ENCODE assay signal across 8 cellular contexts in genomic region chr6:81753709-81754678, GRCh38. TPM values are rescaled to one million over a fixed set of nuclear protein-coding genes. Genes with fewer than 3 reads are reported as not detected.
DNase-seq lines count a peak whose midpoint lies in the region; ATAC-seq and TF ChIP-seq lines count a peak whose summit lies in the region.

No MANE protein-coding gene starts in this region.

- no peak for TF ChIP-seq POLR2A in GM18505 (IDR thresholded peaks at IDR 0.05; ENCODE audit: borderline replicate concordance, extremely low read depth, insufficient read depth, insufficient read length)

- 23% methylated on average over 46 of the region's 46 CpGs for WGBS in liver

- ATAC-seq in GM18505 (IDR thresholded peaks at IDR 0.05; ENCODE audit: unreplicated experiment) (peak; percentile 38), HG02885 (IDR thresholded peaks at IDR 0.05; ENCODE audit: poor library complexity, unreplicated experiment) (peak; percentile 44)

- peaks cover 0 to under 1% (median 0%) of the 10 kb centered on the region in 4 donors for H3K36me3 ChIP-seq in liver (ENCODE audit: control insufficient read depth in 4 of 4, insufficient read depth in 3 of 4, low read depth in 1 of 4, low read length in 3 of 4)

- peak; percentile 84 for DNase-seq in NCI-H345 (lab: John Stamatoyannopoulos, UW)
- peak; percentile 86 for DNase-seq in activated CD4-positive, alpha-beta T cell treated with anti-CD3 and anti-CD28 coated beads, Interleukin-2, amount 50 U/mL, for 1 hour
- DNase-seq in coronary artery (ENCODE audit: low spot score), result peak; percentile 91
- DNase-seq in stimulated activated CD4-positive, alpha-beta T cell treated with anti-CD3 and anti-CD28 coated beads, Interleukin-4, amount 100 ng/mL, for 1 hour, result peak; percentile 90
- DNase-seq in kidney glomerular epithelial cell (lab: John Stamatoyannopoulos, UW), result no peak

- peak overlapping the region; percentile 97 for H3K9ac ChIP-seq in liver (ENCODE audit: low read depth in 1 of 2, low read length in 2 of 2)

- H3K27me3 ChIP-seq in liver (ENCODE audit: control insufficient read depth in 4 of 4, insufficient read depth in 4 of 4, low read length in 3 of 4), result no peaks in the 10 kb centered on the region

- H3K9me3 ChIP-seq in liver (ENCODE audit: control insufficient read depth in 4 of 4, low read length in 3 of 4), result no peaks in the 10 kb centered on the region

- H3K27ac ChIP-seq in coronary artery, result peak overlapping the region; percentile 94 to 98
- peak overlapping the region; percentile 99 to 100 for H3K27ac ChIP-seq in liver (ENCODE audit: low read depth in 1 of 2, low read length in 2 of 2)

- H3K4me1 ChIP-seq in liver (ENCODE audit: control insufficient read depth in 4 of 4, insufficient read depth in 4 of 4, low read length in 3 of 4), result peaks cover 0 to 10% (median 5%) of the 10 kb centered on the region in 4 donors

- peak; percentile 85 to 92 for TF ChIP-seq RAD21 in liver (IDR thresholded peaks at IDR 0.05)

- TF ChIP-seq CTCF in coronary artery (IDR thresholded peaks at IDR 0.05) (peak; percentile 71), liver (IDR thresholded peaks at IDR 0.05; ENCODE audit: low read depth, low read length, missing input control) (peak; percentile 82)

- H3K4me3 ChIP-seq in coronary artery, result peak overlapping the region; percentile 90
- peak overlapping the region; percentile 76 to 90 (median 88) for H3K4me3 ChIP-seq in liver (ENCODE audit: low read depth in 1 of 3, low read length in 3 of 3)

TF ChIP-seq in liver, 16 proteins besides CTCF, POLR2A, EP300 and RAD21:
- TF ChIP-seq ATF3 (IDR thresholded peaks at IDR 0.05) (no peak), GABPA (IDR thresholded peaks at IDR 0.05 in 1 of 2, conservative IDR thresholded peaks at IDR 0.05 in 1 of 2) (no peak), NR2F2 (IDR thresholded peaks at IDR 0.05) (no peak), JUND (IDR thresholded peaks at IDR 0.05) (no peak), FOXA2 (IDR thresholded peaks at IDR 0.05) (no peak), RXRA (IDR thresholded peaks at IDR 0.05) (no peak), YY1 (IDR thresholded peaks at IDR 0.05) (peak; percentile 77), ZBTB33 (IDR thresholded peaks at IDR 0.05) (no peak), REST (IDR thresholded peaks at IDR 0.05) (peak; percentile 18), HNF4G (IDR thresholded peaks at IDR 0.05) (no peak), EGR1 (IDR thresholded peaks at IDR 0.05; ENCODE audit: low read depth in 2 of 2) (peak; percentile 90 to 94), SP1 (IDR thresholded peaks at IDR 0.05) (no peak), FOXA1 (IDR thresholded peaks at IDR 0.05) (no peak), MAX (IDR thresholded peaks at IDR 0.05) (no peak), HNF4A (conservative IDR thresholded peaks at IDR 0.05) (no peak), TAF1 (conservative IDR thresholded peaks at IDR 0.05) (peak; percentile 30)

RNA-seq across cellular contexts. Expression of gene TENT5A, which starts 1.5 kb away (rescaled TPM):
- total RNA-seq in liver, result 10 to 100 TPM; 13.1 to 13.6 TPM
- 1 to 10 TPM; 4.0 to 9.6 TPM for polyA plus RNA-seq in liver
